Comparison of ENCODE assay signal across 9 cellular contexts in the genomic region with DNA sequence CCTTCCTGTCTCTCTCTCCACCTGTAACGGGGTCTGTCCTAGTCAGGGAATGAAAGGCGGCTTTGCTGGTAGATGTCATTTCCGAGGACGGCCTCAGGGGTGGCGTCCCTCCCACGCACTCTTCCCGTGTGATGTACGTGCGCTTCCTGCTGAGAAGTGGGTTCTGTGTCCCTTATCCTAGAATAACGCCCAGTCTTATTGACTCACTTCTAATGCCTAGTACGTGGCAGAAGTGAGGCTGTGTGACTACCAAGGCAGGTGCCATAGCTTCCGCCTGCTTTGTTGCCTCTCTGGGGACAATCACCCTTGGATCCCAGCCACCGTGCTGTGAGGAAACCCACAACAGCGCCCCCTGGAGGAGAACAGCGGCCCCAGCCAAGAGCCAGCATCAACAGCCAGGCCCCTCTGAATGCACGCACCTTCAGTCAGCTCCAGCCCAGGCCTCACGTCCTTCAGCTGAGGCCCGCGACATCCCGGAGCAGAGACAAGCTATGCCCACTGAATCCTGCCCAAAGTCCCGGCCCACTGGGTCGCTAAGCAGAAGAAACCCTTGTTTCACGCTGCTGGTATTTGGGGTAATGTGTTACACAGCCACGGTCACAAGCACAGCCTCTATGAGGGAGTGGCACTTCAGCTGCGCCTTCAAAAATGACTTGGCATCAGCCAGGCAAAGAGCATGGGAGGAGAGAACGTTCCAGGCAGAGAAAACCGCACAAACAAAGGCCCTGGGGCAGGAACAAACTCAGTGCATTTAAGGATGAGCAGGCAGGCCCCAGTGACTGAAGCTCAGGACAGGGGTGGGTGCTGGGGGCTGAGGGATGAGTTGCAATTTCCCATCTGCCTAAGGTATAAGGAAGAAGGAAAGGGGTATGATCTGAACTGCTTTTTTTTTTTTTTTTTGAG.
DNase-seq lines count a peak whose midpoint lies in the region; ATAC-seq, FAIRE-seq and TF ChIP-seq lines count a peak whose summit lies in the region.
"Had no signal": no experiment of that assay in that cellular context is flagged by ENCODE, and none has a peak within 500 bp of the region (broad histone marks: within the 10 kb centered on the region; RNA-seq: fewer than 3 reads in every experiment).

No MANE protein-coding gene starts in this region.

- ATAC-seq in HepG2 (peak; percentile 88), HG03175 (IDR thresholded peaks at IDR 0.05; ENCODE audit: unreplicated experiment) (no peak), HG03521 (IDR thresholded peaks at IDR 0.05; ENCODE audit: unreplicated experiment) (no peak)

- no peaks in the 10 kb centered on the region for H4K20me1 ChIP-seq in astrocyte (ENCODE audit: insufficient read depth, low read length)
- H4K20me1 ChIP-seq in HepG2 (ENCODE audit: insufficient read depth, low read length): no peaks in the 10 kb centered on the region

- CTCF ChIA-PET in HepG2 (lab: Yijun Ruan, JAX; ENCODE audit: low intra/inter-chr PET ratio, low total read pairs): interaction anchor here (0.7 kb wide), 1 partner anchor 331 kb away, joined by 4 read pairs; no protein-coding TSS in a partner anchor

- H3K27me3 ChIP-seq in astrocyte (ENCODE audit: insufficient read depth, low read length): no peaks in the 10 kb centered on the region
- H3K27me3 ChIP-seq in HepG2 (ENCODE audit: control insufficient read depth in 1 of 2, insufficient read depth in 2 of 2, low read length in 2 of 2): peaks cover 6 to 49% of the 10 kb centered on the region in 2 experiments; a peak in 3 of 5 replicates

- H3K9me3 ChIP-seq in astrocyte (ENCODE audit: insufficient read depth, low read depth, low read length): peaks cover 5% of the 10 kb centered on the region
- no peaks in the 10 kb centered on the region for H3K9me3 ChIP-seq in HepG2 (ENCODE audit: low read length)

- H3K4me3 ChIP-seq in AG10803 (ENCODE audit: low read length) (no peak overlapping the region), astrocyte (ENCODE audit: insufficient read depth, low read depth, low read length) (no peak overlapping the region), HepG2 (replicated peaks in 1 of 3; ENCODE audit: insufficient read depth in 1 of 3, low read depth in 2 of 3, low read length in 3 of 3) (no peak overlapping the region)

- TF ChIP-seq EP300 in HepG2 (IDR thresholded peaks at IDR 0.05; ENCODE audit: low read depth in 2 of 2, low read length in 2 of 2): no peak
- no peak for TF ChIP-seq EP300 in HepG2 (CRISPR knock-in tag; IDR thresholded peaks at IDR 0.05; ENCODE audit: borderline replicate concordance)

- no peaks in the 10 kb centered on the region for H3K4me1 Mint-ChIP-seq in HFFc6 (ENCODE audit: low read depth)
- peaks cover 2% of the 10 kb centered on the region for H3K4me1 Mint-ChIP-seq in T-helper 1 cell treated with Interleukin-12 subunit alpha and Interleukin-12 subunit beta and Interleukin-4 antibody, amounts not matched to agents 30 μg/mL and 1 μg/mL, for 36 hours (ENCODE audit: low read depth)
- peaks cover 37% of the 10 kb centered on the region for H3K4me1 Mint-ChIP-seq in astrocyte (ENCODE audit: low read depth, unreplicated experiment)

- no peaks in the 10 kb centered on the region; the same call in 1 of the 2 replicates for H3K36me3 Mint-ChIP-seq in HFFc6 (ENCODE audit: low read depth)
- H3K36me3 Mint-ChIP-seq in T-helper 1 cell treated with Interleukin-12 subunit alpha and Interleukin-12 subunit beta and Interleukin-4 antibody, amounts not matched to agents 30 μg/mL and 1 μg/mL, for 36 hours (ENCODE audit: low read depth): no peaks in the 10 kb centered on the region
- no peaks in the 10 kb centered on the region for H3K36me3 Mint-ChIP-seq in astrocyte (ENCODE audit: low read depth, unreplicated experiment)

- H3K4me1 ChIP-seq in astrocyte (ENCODE audit: insufficient read depth, low read length) (peaks cover 18% of the 10 kb centered on the region), HepG2 (ENCODE audit: insufficient read depth, low read length) (no peaks in the 10 kb centered on the region)

- BruUV-seq in HepG2 (replicated peaks; lab: Mats Ljungman, UMichigan): no TSS peak

- H3K79me2 ChIP-seq in astrocyte (ENCODE audit: insufficient read depth, low read length): no peaks in the 10 kb centered on the region
- H3K79me2 ChIP-seq in HepG2 (ENCODE audit: insufficient read depth, low read length): no peaks in the 10 kb centered on the region

- H3K9me3 Mint-ChIP-seq in HFFc6 (peaks cover 11% of the 10 kb centered on the region; the same call in 1 of the 2 replicates), astrocyte (ENCODE audit: unreplicated experiment) (peaks cover 15% of the 10 kb centered on the region)
- H3K9me3 Mint-ChIP-seq in T-helper 1 cell treated with Interleukin-12 subunit alpha and Interleukin-12 subunit beta and Interleukin-4 antibody, amounts not matched to agents 30 μg/mL and 1 μg/mL, for 36 hours: no peaks in the 10 kb centered on the region

- H2AFZ ChIP-seq in astrocyte (ENCODE audit: low read depth, low read length) (peak overlapping the region; percentile 12), HepG2 (ENCODE audit: low read length) (no peak overlapping the region)

- intact Hi-C loops in HepG2 (cut with micrococcal nuclease; ENCODE audit: unreplicated experiment): no loop called here

- no peak for TF ChIP-seq POLR2A in HepG2 (IDR thresholded peaks at IDR 0.05; ENCODE audit: insufficient read depth in 1 of 2, low read depth in 2 of 2, low read length in 2 of 2)

- TF ChIP-seq RAD21 in HepG2 (CRISPR knock-in tag; IDR thresholded peaks at IDR 0.05): peak; percentile 44; the same call in 1 of the 2 replicates

- in situ Hi-C loops in HepG2 (cut with HindIII; ENCODE audit: extremely low pct_ligation_motif_present, low pct_unique_long_range_greater_than_20kb): loop anchor here (25.0 kb wide), 1 partner anchor 531 kb away; the partner anchor contains the start of gene BCAS4

- H3K27ac Mint-ChIP-seq in HFFc6 (no peak overlapping the region), astrocyte (ENCODE audit: unreplicated experiment) (peak overlapping the region; percentile 89)
- H3K27ac Mint-ChIP-seq in T-helper 1 cell treated with Interleukin-12 subunit alpha and Interleukin-12 subunit beta and Interleukin-4 antibody, amounts not matched to agents 30 μg/mL and 1 μg/mL, for 36 hours: no peak overlapping the region

- no peak for FAIRE-seq in astrocyte (lab: Jason Lieb, UNC)
- no peak for FAIRE-seq in HepG2 (lab: Jason Lieb, UNC)
- FAIRE-seq: islet of Langerhans had no signal

- H3K36me3 ChIP-seq in astrocyte (ENCODE audit: insufficient read depth, low read length) (no peaks in the 10 kb centered on the region), HepG2 (replicated peaks in 1 of 2; ENCODE audit: control insufficient read depth in 1 of 2, insufficient read depth in 2 of 2, low read length in 2 of 2) (no peaks in the 10 kb centered on the region)

- H3K27ac ChIP-seq in astrocyte (ENCODE audit: low read depth, low read length) (no peak overlapping the region), HepG2 (ENCODE audit: extremely low read length, insufficient read depth, low read length) (no peak overlapping the region)

- WGBS in HepG2 (ENCODE audit: low lambda C conversion rate): 35% methylated on average over 25 of the region's 27 CpGs

- no peak overlapping the region for H3K9ac ChIP-seq in astrocyte (ENCODE audit: low read length)
- no peak overlapping the region for H3K9ac ChIP-seq in HepG2 (ENCODE audit: insufficient read depth, low read depth, low read length)

- no peaks in the 10 kb centered on the region; the same call in 1 of the 2 replicates for H3K27me3 Mint-ChIP-seq in HFFc6 (ENCODE audit: insufficient read depth)
- no peaks in the 10 kb centered on the region for H3K27me3 Mint-ChIP-seq in T-helper 1 cell treated with Interleukin-12 subunit alpha and Interleukin-12 subunit beta and Interleukin-4 antibody, amounts not matched to agents 30 μg/mL and 1 μg/mL, for 36 hours (ENCODE audit: low read depth)
- peaks cover 2% of the 10 kb centered on the region for H3K27me3 Mint-ChIP-seq in astrocyte (ENCODE audit: low read depth, unreplicated experiment)

- TF ChIP-seq CTCF in AG10803 (conservative IDR thresholded peaks at IDR 0.05; ENCODE audit: low read length) (peak; percentile 40), HFFc6 (IDR thresholded peaks at IDR 0.05) (peak; percentile 81), astrocyte (IDR thresholded peaks at IDR 0.05; ENCODE audit: insufficient read depth, low read depth, low read length) (peak; percentile 49), HepG2 (CRISPR knock-in tag; IDR thresholded peaks at IDR 0.05) (peak; percentile 81)

- H3K4me3 Mint-ChIP-seq in HFFc6: no peak overlapping the region
- peak overlapping the region; percentile 29 for H3K4me3 Mint-ChIP-seq in T-helper 1 cell treated with Interleukin-12 subunit alpha and Interleukin-12 subunit beta and Interleukin-4 antibody, amounts not matched to agents 30 μg/mL and 1 μg/mL, for 36 hours
- H3K4me3 Mint-ChIP-seq in astrocyte (ENCODE audit: unreplicated experiment): no peak overlapping the region

- H3K4me2 ChIP-seq in astrocyte (ENCODE audit: low read length): no peak overlapping the region
- H3K4me2 ChIP-seq in HepG2 (ENCODE audit: low read depth, low read length): no peak overlapping the region

- no peak for DNase-seq in AG10803 (ENCODE audit: low read depth)
- DNase-seq in HFFc6: no peak
- no peak for DNase-seq in astrocyte (ENCODE audit: low read depth)
- DNase-seq in HepG2 (ENCODE audit: low spot score): peak; percentile 47
- peak; percentile 19 to 36 for DNase-seq in stimulated activated CD8-positive, alpha-beta memory T cell treated with anti-CD3 and anti-CD28 coated beads, Interleukin-7, amount 100 ng/mL, for 48 hours (ENCODE audit: extremely low read depth in 1 of 2, low read depth in 1 of 2)

- POLR2A ChIA-PET in HepG2 (lab: Yijun Ruan, JAX): no interaction called here

TF ChIP-seq in HepG2, 621 proteins besides CTCF, POLR2A, EP300 and RAD21 (continues in another document):
- 0 out of 2 replicates have a peak, but pooled peaks have one; percentile 23 for TF ChIP-seq TARDBP (CRISPR knock-in tag; IDR thresholded peaks at IDR 0.05)
- peak; percentile 39 for TF ChIP-seq XRCC5 (optimal IDR thresholded peaks at IDR 0.05; ENCODE audit: low read length)

Comparison
In these comparisons a context has a peak if more than half of its experiments do, and no peak if none do; other contexts are left out.
1. DNase-seq: peak in HepG2 (single experiment) and stimulated activated CD8-positive, alpha-beta memory T cell treated with anti-CD3 and anti-CD28 coated beads, Interleukin-7, amount 100 ng/mL, for 48 hours (2 of 2); none in AG10803 (single experiment), HFFc6 (single experiment) and astrocyte (single experiment).
2. Peak in every context shown above with its lines, with median percentiles within 50 percentile points of each other: CTCF ChIP-seq.